8 cellular contexts compared by ENCODE assay signal in genomic region chr3:27666708-27667107, GRCh38. TPM values are rescaled to one million over a fixed set of nuclear protein-coding genes. Genes with fewer than 3 reads are reported as not detected.
DNase-seq lines count a peak whose midpoint lies in the region; ATAC-seq and TF ChIP-seq lines count a peak whose summit lies in the region.

No MANE protein-coding gene starts in this region.

- POLR2A ChIA-PET in activated CD4-positive, alpha-beta memory T cell treated with anti-CD3 and anti-CD28 coated beads for 36 hours (lab: Charles Lee) = no interaction called here
- POLR2A ChIA-PET in PC-3 (lab: Charles Lee; ENCODE audit: unreplicated experiment) = no interaction called here

- CTCF ChIA-PET in activated CD4-positive, alpha-beta memory T cell treated with anti-CD3 and anti-CD28 coated beads for 36 hours (lab: Charles Lee) = interaction anchor here (1.2 kb wide), 1 partner anchor 309 kb away, joined by 3 read pairs; no protein-coding TSS in a partner anchor
- CTCF ChIA-PET in PC-3 (lab: Charles Lee) = no interaction called here

- H3K27ac Mint-ChIP-seq in activated CD4-positive, alpha-beta T cell treated with anti-CD3 and anti-CD28 coated beads, Interleukin-2, amount 10 ng/mL, durations not matched to agents 24 days and 14 days = peak overlapping the region; percentile 82
- H3K27ac Mint-ChIP-seq in activated CD4-positive, alpha-beta memory T cell treated with anti-CD3 and anti-CD28 coated beads for 36 hours = no peak overlapping the region

- H2AFZ ChIP-seq in PC-3 (ENCODE audit: low read length) = no peak overlapping the region

- DNase-seq in activated CD4-positive, alpha-beta T cell treated with anti-CD3 and anti-CD28 coated beads, Interleukin-2, amount 10 ng/mL, durations not matched to agents 24 days and 14 days = peak; percentile 76
- no peak for DNase-seq in activated CD4-positive, alpha-beta T cell treated with anti-CD3 and anti-CD28 coated beads for 4 hours
- DNase-seq in activated CD4-positive, alpha-beta memory T cell treated with anti-CD3 and anti-CD28 coated beads for 36 hours = peak; percentile 28
- peak; percentile 83 for DNase-seq in Right ventricle myocardium superior
- DNase-seq in posterior cingulate gyrus = peak; percentile 55 to 98 (median 86)
- no peak for DNase-seq in HuH-7 (ENCODE audit: low spot score)
- no peak for DNase-seq in PC-3

- H3K9me2 ChIP-seq in PC-3 (replicated peaks; ENCODE audit: low read length) = no peaks in the 10 kb centered on the region

- H3K79me2 ChIP-seq in PC-3 (ENCODE audit: low read length) = no peaks in the 10 kb centered on the region

- BruUV-seq in PC-3 (replicated peaks; lab: Mats Ljungman, UMichigan) = no TSS peak

- H3K9me3 Mint-ChIP-seq in activated CD4-positive, alpha-beta T cell treated with anti-CD3 and anti-CD28 coated beads, Interleukin-2, amount 10 ng/mL, durations not matched to agents 24 days and 14 days = peaks cover 7% of the 10 kb centered on the region
- no peaks in the 10 kb centered on the region for H3K9me3 Mint-ChIP-seq in activated CD4-positive, alpha-beta memory T cell treated with anti-CD3 and anti-CD28 coated beads for 36 hours

- H3K36me3 ChIP-seq in HUES48 (ENCODE audit: control insufficient read depth, insufficient read depth, low read length) (no peaks in the 10 kb centered on the region), PC-3 (ENCODE audit: low read depth, low read length) (no peaks in the 10 kb centered on the region)

- no peaks in the 10 kb centered on the region for H3F3A ChIP-seq in PC-3 (ENCODE audit: low read length, unreplicated experiment)

- no peaks in the 10 kb centered on the region for H3K27me3 ChIP-seq in HUES48 (ENCODE audit: control insufficient read depth, insufficient read depth, low read length)
- H3K27me3 ChIP-seq in PC-3 (ENCODE audit: low read length) = no peaks in the 10 kb centered on the region

- no peaks in the 10 kb centered on the region for H3K9me3 ChIP-seq in HUES48 (ENCODE audit: control insufficient read depth, insufficient read depth, low read length)
- no peaks in the 10 kb centered on the region for H3K9me3 ChIP-seq in PC-3 (ENCODE audit: low read length)

- no peaks in the 10 kb centered on the region for H4K20me1 ChIP-seq in PC-3 (ENCODE audit: low read length)

- H3K4me3 ChIP-seq in HUES48 (ENCODE audit: low read depth, low read length) = peak overlapping the region; percentile 27; the same call in 1 of the 2 replicates
- no peak overlapping the region for H3K4me3 ChIP-seq in PC-3 (ENCODE audit: low read length)

- H3K4me1 ChIP-seq in HUES48 (ENCODE audit: control insufficient read depth, insufficient read depth, low read length) = peaks cover 21% of the 10 kb centered on the region
- H3K4me1 ChIP-seq in PC-3 (ENCODE audit: insufficient read depth, low read length) = no peaks in the 10 kb centered on the region

- H3K27me3 Mint-ChIP-seq in activated CD4-positive, alpha-beta T cell treated with anti-CD3 and anti-CD28 coated beads, Interleukin-2, amount 10 ng/mL, durations not matched to agents 24 days and 14 days = no peaks in the 10 kb centered on the region
- H3K27me3 Mint-ChIP-seq in activated CD4-positive, alpha-beta memory T cell treated with anti-CD3 and anti-CD28 coated beads for 36 hours = no peaks in the 10 kb centered on the region

- intact Hi-C loops in activated CD4-positive, alpha-beta T cell treated with anti-CD3 and anti-CD28 coated beads, Interleukin-2, amount 10 ng/mL, durations not matched to agents 24 days and 14 days (cut with micrococcal nuclease) = loop anchor here (5.0 kb wide), 1 partner anchor 184 kb away; the partner anchor contains the start of gene SLC4A7
- intact Hi-C loops in activated CD4-positive, alpha-beta memory T cell treated with anti-CD3 and anti-CD28 coated beads for 36 hours (cut with micrococcal nuclease) = no loop called here
- intact Hi-C loops in Right ventricle myocardium superior (cut with DNase I) (no loop called here), posterior cingulate gyrus (cut with DNase I) (no loop called here), PC-3 (cut with micrococcal nuclease) (no loop called here)

- no peak for TF ChIP-seq CTCF in PC-3 (conservative IDR thresholded peaks at IDR 0.05; ENCODE audit: low read depth, low read length)

- no peak overlapping the region for H3K9ac ChIP-seq in HUES48 (ENCODE audit: low read depth, low read length)
- no peak overlapping the region for H3K9ac ChIP-seq in PC-3 (ENCODE audit: low read length)

- H3K36me3 Mint-ChIP-seq in activated CD4-positive, alpha-beta T cell treated with anti-CD3 and anti-CD28 coated beads, Interleukin-2, amount 10 ng/mL, durations not matched to agents 24 days and 14 days (ENCODE audit: low read depth) = no peaks in the 10 kb centered on the region
- H3K36me3 Mint-ChIP-seq in activated CD4-positive, alpha-beta memory T cell treated with anti-CD3 and anti-CD28 coated beads for 36 hours = no peaks in the 10 kb centered on the region

- H3K27ac ChIP-seq in HUES48 (ENCODE audit: low read depth, low read length) = peak overlapping the region; percentile 91
- H3K27ac ChIP-seq in PC-3 (ENCODE audit: low read length) = no peak overlapping the region

- H3K4me2 ChIP-seq in PC-3 (ENCODE audit: low read length) = no peak overlapping the region

- H3K4me1 Mint-ChIP-seq in activated CD4-positive, alpha-beta T cell treated with anti-CD3 and anti-CD28 coated beads, Interleukin-2, amount 10 ng/mL, durations not matched to agents 24 days and 14 days = peaks cover 14% of the 10 kb centered on the region
- peaks cover 9% of the 10 kb centered on the region for H3K4me1 Mint-ChIP-seq in activated CD4-positive, alpha-beta memory T cell treated with anti-CD3 and anti-CD28 coated beads for 36 hours (ENCODE audit: low read depth)

- H3K4me3 Mint-ChIP-seq in activated CD4-positive, alpha-beta T cell treated with anti-CD3 and anti-CD28 coated beads, Interleukin-2, amount 10 ng/mL, durations not matched to agents 24 days and 14 days = peak overlapping the region; percentile 58
- H3K4me3 Mint-ChIP-seq in activated CD4-positive, alpha-beta memory T cell treated with anti-CD3 and anti-CD28 coated beads for 36 hours = no peak overlapping the region

- ATAC-seq in Right ventricle myocardium superior (ENCODE audit: poor library complexity) (peak; percentile 75), PC-3 (no peak)

RNA-seq across cellular contexts. Expression of gene EOMES, which starts 55.4 kb away (rescaled TPM):
- total RNA-seq in activated CD4-positive, alpha-beta T cell treated with anti-CD3 and anti-CD28 coated beads, Interleukin-2, amount 10 ng/mL, durations not matched to agents 24 days and 14 days = 7.4 and 7.8 TPM in 2 replicates
- 1 to 10 TPM; 1.4 to 1.5 TPM for total RNA-seq in activated CD4-positive, alpha-beta memory T cell treated with anti-CD3 and anti-CD28 coated beads for 36 hours
- 0.08 TPM for total RNA-seq in Right ventricle myocardium superior
- 0.29 and 0.47 TPM in 2 replicates for total RNA-seq in PC-3 (2014; rRNA removed)

Comparison
In these comparisons a context has a peak if more than half of its experiments do, and no peak if none do; other contexts are left out.
1. DNase-seq: peak in activated CD4-positive, alpha-beta T cell treated with anti-CD3 and anti-CD28 coated beads, Interleukin-2, amount 10 ng/mL, durations not matched to agents 24 days and 14 days (single experiment), activated CD4-positive, alpha-beta memory T cell treated with anti-CD3 and anti-CD28 coated beads for 36 hours (single experiment), Right ventricle myocardium superior (single experiment) and posterior cingulate gyrus (10 of 10); none in activated CD4-positive, alpha-beta T cell treated with anti-CD3 and anti-CD28 coated beads for 4 hours (0 of 2), HuH-7 (single experiment) and PC-3 (single experiment).